ENCODE assay signal across 8 cellular contexts in the genomic region with DNA sequence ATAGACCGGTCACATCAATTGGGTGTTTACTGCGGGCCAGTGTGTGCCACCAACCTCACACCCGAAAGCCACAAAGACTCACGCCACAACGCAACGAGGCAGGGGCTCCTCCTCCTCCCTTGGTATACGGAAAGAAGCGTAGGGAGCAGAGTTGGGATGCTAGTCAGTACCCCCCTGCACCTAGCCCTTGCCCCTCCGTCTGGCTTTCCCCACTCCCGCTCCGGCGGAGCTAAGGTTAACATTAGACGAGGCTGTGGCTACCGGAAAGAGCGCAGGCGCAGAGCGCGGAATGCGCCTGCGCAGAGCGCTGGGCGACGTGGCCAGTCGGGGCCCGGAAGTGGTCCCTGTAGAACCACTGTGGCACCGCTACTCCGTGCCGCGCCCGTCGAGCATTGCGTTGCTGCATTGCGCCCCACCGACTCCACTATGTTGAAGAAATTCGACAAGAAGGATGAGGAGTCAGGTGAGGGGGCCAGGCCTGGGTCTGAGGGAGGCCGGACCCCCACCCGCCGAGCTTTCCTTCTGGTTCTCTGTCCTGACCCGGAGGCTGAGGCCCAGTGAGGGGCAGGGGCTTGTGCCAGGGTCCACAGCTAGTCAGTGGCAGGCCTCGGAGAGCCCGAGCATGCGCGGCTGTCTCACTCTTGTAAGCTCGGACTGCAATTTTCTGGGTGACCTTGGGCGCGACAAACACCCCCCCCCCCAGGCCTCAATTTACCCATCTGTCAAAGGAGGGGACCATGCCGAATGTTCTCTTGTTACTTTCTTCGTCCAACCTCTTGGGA. TPM values are rescaled to one million over a fixed set of nuclear protein-coding genes. Genes with fewer than 3 reads are reported as not detected.
DNase-seq lines count a peak whose midpoint lies in the region; ATAC-seq and TF ChIP-seq lines count a peak whose summit lies in the region.

TSS of gene COPG1 (plus strand) at position 323 of the 782 bp plus-strand sequence. CDS start at position 427, 104 bp downstream.

- peak; percentile 78 for ATAC-seq in GM18502 (IDR thresholded peaks at IDR 0.05; ENCODE audit: poor library complexity, unreplicated experiment)
- peak; percentile 64 for ATAC-seq in HG02943 (IDR thresholded peaks at IDR 0.05; ENCODE audit: low read depth, unreplicated experiment)
- peak; percentile 90 to 95 (median 92) for ATAC-seq in psoas muscle

- WGBS in psoas muscle, 3 donors, result 0 to 1% (median 0%) methylated on average over 48 of the region's 48 CpGs

- TF ChIP-seq CTCF in left ventricle myocardium inferior (IDR thresholded peaks at IDR 0.05; ENCODE audit: borderline replicate concordance) (no peak), psoas muscle (IDR thresholded peaks at IDR 0.05) (no peak)

- H3K27me3 ChIP-seq in left ventricle myocardium inferior (ENCODE audit: low read depth) (no peaks in the 10 kb centered on the region), psoas muscle (ENCODE audit: insufficient read depth in 3 of 3, low read length in 2 of 3) (no peaks in the 10 kb centered on the region)

- intact Hi-C loops in left ventricle myocardium inferior (cut with micrococcal nuclease), result loop anchor here (5.0 kb wide), 1 partner anchor 197 kb away; no protein-coding TSS in a partner anchor
- intact Hi-C loops in psoas muscle (cut with DNase I), result loop anchor here (2.0 to 10.0 kb wide), 4 partner anchors 67 to 281 kb away; partner anchors contain the start of gene CNBP (in 2 of the 2)

- DNase-seq in NCI-H1930 (lab: John Stamatoyannopoulos, UW), result peak; percentile 65 to 91
- peak; percentile 70 to 93 (median 81) for DNase-seq in T-helper 2 cell
- peak; percentile 38 to 92 (median 74) for DNase-seq in amygdala (lab: John Stamatoyannopoulos, UW)
- DNase-seq in left ventricle myocardium inferior, result peak; percentile 86
- DNase-seq in psoas muscle, result peak; percentile 88 to 94
- peak; percentile 86 for DNase-seq in ureter (ENCODE audit: low spot score)

- H3K4me1 ChIP-seq in left ventricle myocardium inferior (peaks cover 69% of the 10 kb centered on the region), psoas muscle (peaks cover 31% of the 10 kb centered on the region)

- H3K9me3 ChIP-seq in left ventricle myocardium inferior (replicated peaks), result no peaks in the 10 kb centered on the region
- no peaks in the 10 kb centered on the region for H3K9me3 ChIP-seq in psoas muscle

- H3K4me3 ChIP-seq in left ventricle myocardium inferior (peak within 1 kb of the TSS; percentile 95), psoas muscle (peak within 1 kb of the TSS; percentile 80)

- H3K27ac ChIP-seq in left ventricle myocardium inferior (replicated peaks) (peak within 1 kb of the TSS; percentile 90), psoas muscle (peak within 1 kb of the TSS; percentile 87)

- H3K36me3 ChIP-seq in left ventricle myocardium inferior, result peaks cover 31% of the 10 kb centered on the region
- peaks cover 0 to 36% of the 10 kb centered on the region in 2 donors for H3K36me3 ChIP-seq in psoas muscle (ENCODE audit: insufficient read depth in 1 of 2, low read depth in 1 of 2)

RNA-seq across cellular contexts. Expression of gene COPG1, which starts in this region (rescaled TPM):
- total RNA-seq in left ventricle myocardium inferior (86.1 TPM), psoas muscle (10 to 100 TPM; 59.7 to 85.6 (median 65.4) TPM), ureter (133 TPM)
- 10 to 100 TPM; 58.4 to 96.1 (median 66.9) TPM for polyA plus RNA-seq in psoas muscle

Comparison
In these comparisons a context has a peak if more than half of its experiments do, and no peak if none do; other contexts are left out.
1. Peak in every context shown above with its lines: DNase-seq, ATAC-seq, H3K4me3 ChIP-seq and H3K27ac ChIP-seq.